1 cellular context compared by ENCODE assay signal in the genomic region with DNA sequence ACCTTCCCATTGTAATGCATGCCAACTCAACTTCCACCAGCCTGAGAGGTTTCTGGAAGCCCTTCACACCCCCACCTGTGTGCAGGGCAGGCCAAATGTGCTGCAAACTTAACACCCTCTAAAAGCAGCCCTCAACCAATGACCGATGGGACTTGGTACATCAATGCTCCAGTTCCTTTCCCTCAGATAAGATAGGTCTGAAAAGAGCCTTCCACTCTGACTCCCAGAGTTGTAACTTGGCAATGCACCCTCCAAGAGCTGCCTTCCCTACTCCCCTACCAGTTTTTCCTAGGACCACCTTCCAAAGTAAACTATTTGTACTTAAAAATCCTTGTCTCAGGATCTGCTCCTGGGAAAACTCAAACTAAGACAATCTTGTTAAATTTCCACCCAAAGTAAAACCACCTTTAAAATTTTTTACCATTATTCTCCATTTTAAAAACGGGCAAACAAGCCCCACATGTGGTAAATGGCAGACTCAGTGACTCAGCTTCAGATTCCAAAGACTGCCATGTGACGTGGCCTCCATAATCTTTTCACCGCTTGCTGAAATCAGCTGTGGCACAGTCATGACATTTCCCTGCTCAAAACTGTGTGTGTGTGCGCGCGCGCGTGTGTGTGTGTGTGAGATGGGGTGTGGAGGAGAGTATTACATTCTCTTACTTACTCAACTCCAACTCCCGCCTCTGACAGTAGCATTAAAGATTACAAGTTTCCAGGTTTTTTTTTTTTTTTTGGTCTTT.
TF ChIP-seq lines count a peak whose summit lies in the region.

No MANE protein-coding gene starts in this region.

TF ChIP-seq in GM23338, 12 proteins besides CTCF, POLR2A, EP300 and RAD21 (continued from another document):
- TF ChIP-seq, protein P1, sequence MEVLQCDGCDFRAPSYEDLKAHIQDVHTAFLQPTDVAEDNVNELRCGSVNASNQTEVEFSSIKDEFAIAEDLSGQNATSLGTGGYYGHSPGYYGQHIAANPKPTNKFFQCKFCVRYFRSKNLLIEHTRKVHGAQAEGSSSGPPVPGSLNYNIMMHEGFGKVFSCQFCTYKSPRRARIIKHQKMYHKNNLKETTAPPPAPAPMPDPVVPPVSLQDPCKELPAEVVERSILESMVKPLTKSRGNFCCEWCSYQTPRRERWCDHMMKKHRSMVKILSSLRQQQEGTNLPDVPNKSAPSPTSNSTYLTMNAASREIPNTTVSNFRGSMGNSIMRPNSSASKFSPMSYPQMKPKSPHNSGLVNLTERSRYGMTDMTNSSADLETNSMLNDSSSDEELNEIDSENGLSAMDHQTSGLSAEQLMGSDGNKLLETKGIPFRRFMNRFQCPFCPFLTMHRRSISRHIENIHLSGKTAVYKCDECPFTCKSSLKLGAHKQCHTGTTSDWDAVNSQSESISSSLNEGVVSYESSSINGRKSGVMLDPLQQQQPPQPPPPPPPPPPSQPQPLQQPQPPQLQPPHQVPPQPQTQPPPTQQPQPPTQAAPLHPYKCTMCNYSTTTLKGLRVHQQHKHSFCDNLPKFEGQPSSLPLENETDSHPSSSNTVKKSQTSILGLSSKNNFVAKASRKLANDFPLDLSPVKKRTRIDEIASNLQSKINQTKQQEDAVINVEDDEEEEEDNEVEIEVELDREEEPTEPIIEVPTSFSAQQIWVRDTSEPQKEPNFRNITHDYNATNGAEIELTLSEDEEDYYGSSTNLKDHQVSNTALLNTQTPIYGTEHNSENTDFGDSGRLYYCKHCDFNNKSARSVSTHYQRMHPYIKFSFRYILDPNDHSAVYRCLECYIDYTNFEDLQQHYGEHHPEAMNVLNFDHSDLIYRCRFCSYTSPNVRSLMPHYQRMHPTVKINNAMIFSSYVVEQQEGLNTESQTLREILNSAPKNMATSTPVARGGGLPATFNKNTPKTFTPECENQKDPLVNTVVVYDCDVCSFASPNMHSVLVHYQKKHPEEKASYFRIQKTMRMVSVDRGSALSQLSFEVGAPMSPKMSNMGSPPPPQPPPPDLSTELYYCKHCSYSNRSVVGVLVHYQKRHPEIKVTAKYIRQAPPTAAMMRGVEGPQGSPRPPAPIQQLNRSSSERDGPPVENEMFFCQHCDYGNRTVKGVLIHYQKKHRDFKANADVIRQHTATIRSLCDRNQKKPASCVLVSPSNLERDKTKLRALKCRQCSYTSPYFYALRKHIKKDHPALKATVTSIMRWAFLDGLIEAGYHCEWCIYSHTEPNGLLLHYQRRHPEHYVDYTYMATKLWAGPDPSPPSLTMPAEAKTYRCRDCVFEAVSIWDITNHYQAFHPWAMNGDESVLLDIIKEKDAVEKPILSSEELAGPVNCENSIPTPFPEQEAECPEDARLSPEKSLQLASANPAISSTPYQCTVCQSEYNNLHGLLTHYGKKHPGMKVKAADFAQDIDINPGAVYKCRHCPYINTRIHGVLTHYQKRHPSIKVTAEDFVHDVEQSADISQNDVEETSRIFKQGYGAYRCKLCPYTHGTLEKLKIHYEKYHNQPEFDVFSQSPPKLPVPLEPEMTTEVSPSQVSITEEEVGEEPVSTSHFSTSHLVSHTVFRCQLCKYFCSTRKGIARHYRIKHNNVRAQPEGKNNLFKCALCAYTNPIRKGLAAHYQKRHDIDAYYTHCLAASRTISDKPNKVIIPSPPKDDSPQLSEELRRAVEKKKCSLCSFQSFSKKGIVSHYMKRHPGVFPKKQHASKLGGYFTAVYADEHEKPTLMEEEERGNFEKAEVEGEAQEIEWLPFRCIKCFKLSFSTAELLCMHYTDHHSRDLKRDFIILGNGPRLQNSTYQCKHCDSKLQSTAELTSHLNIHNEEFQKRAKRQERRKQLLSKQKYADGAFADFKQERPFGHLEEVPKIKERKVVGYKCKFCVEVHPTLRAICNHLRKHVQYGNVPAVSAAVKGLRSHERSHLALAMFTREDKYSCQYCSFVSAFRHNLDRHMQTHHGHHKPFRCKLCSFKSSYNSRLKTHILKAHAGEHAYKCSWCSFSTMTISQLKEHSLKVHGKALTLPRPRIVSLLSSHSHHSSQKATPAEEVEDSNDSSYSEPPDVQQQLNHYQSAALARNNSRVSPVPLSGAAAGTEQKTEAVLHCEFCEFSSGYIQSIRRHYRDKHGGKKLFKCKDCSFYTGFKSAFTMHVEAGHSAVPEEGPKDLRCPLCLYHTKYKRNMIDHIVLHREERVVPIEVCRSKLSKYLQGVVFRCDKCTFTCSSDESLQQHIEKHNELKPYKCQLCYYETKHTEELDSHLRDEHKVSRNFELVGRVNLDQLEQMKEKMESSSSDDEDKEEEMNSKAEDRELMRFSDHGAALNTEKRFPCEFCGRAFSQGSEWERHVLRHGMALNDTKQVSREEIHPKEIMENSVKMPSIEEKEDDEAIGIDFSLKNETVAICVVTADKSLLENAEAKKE (CRISPR knock-in tag; IDR thresholded peaks at IDR 0.05): no peak
- no peak for TF ChIP-seq ZNF114 (CRISPR knock-in tag; IDR thresholded peaks at IDR 0.05)
- no peak for TF ChIP-seq EZH2phosphoT487 (IDR thresholded peaks at IDR 0.05; ENCODE audit: unreplicated experiment)
- no peak for TF ChIP-seq POLR2AphosphoS5 (IDR thresholded peaks at IDR 0.05; ENCODE audit: low read depth)
- TF ChIP-seq STAT1 (IDR thresholded peaks at IDR 0.05; ENCODE audit: unreplicated experiment): no peak
- TF ChIP-seq ZNF331 (CRISPR knock-in tag; IDR thresholded peaks at IDR 0.05; ENCODE audit: low read depth): no peak
- TF ChIP-seq CREB1 (CRISPR knock-in tag; IDR thresholded peaks at IDR 0.05; ENCODE audit: low read depth): no peak
- TF ChIP-seq, protein P2, sequence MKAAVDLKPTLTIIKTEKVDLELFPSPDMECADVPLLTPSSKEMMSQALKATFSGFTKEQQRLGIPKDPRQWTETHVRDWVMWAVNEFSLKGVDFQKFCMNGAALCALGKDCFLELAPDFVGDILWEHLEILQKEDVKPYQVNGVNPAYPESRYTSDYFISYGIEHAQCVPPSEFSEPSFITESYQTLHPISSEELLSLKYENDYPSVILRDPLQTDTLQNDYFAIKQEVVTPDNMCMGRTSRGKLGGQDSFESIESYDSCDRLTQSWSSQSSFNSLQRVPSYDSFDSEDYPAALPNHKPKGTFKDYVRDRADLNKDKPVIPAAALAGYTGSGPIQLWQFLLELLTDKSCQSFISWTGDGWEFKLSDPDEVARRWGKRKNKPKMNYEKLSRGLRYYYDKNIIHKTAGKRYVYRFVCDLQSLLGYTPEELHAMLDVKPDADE (IDR thresholded peaks at IDR 0.05): no peak
- TF ChIP-seq NANOG (IDR thresholded peaks at IDR 0.05; ENCODE audit: borderline replicate concordance): no peak
- no peak for TF ChIP-seq JUNB (IDR thresholded peaks at IDR 0.05; ENCODE audit: unreplicated experiment)
- TF ChIP-seq, protein P3, sequence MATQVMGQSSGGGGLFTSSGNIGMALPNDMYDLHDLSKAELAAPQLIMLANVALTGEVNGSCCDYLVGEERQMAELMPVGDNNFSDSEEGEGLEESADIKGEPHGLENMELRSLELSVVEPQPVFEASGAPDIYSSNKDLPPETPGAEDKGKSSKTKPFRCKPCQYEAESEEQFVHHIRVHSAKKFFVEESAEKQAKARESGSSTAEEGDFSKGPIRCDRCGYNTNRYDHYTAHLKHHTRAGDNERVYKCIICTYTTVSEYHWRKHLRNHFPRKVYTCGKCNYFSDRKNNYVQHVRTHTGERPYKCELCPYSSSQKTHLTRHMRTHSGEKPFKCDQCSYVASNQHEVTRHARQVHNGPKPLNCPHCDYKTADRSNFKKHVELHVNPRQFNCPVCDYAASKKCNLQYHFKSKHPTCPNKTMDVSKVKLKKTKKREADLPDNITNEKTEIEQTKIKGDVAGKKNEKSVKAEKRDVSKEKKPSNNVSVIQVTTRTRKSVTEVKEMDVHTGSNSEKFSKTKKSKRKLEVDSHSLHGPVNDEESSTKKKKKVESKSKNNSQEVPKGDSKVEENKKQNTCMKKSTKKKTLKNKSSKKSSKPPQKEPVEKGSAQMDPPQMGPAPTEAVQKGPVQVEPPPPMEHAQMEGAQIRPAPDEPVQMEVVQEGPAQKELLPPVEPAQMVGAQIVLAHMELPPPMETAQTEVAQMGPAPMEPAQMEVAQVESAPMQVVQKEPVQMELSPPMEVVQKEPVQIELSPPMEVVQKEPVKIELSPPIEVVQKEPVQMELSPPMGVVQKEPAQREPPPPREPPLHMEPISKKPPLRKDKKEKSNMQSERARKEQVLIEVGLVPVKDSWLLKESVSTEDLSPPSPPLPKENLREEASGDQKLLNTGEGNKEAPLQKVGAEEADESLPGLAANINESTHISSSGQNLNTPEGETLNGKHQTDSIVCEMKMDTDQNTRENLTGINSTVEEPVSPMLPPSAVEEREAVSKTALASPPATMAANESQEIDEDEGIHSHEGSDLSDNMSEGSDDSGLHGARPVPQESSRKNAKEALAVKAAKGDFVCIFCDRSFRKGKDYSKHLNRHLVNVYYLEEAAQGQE (IDR thresholded peaks at IDR 0.05; ENCODE audit: unreplicated experiment): no peak
